In the genomic region with DNA sequence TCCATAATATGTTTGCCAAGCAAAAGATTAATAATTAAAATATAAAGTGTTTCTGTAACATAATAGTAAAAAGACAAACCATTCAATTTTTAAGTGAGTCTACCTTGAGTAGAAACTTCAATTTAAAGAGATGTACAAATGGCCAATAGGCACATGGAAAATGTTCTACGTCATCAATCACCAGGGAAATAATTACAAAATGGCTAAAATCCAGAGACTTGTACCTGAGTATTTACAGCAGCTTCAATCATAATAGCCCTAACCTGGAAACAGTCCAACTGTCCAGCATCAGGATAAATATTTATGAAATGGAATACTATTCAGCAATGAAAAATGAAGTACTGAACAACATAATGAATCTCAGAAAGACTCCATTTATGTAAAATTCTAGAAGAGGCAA, we compare ENCODE assay signal across 21 cellular contexts.
DNase-seq lines count a peak whose midpoint lies in the region; ATAC-seq, FAIRE-seq and TF ChIP-seq lines count a peak whose summit lies in the region.
"Had no signal": no experiment of that assay in that cellular context is flagged by ENCODE, and none has a peak within 500 bp of the region (broad histone marks: within the 10 kb centered on the region; RNA-seq: fewer than 3 reads in every experiment).

No MANE protein-coding gene starts in this region.

- no peaks in the 10 kb centered on the region for H3K27me3 Mint-ChIP-seq in endodermal cell (ENCODE audit: insufficient read depth)

- H3K27ac ChIP-seq in A549: no peak overlapping the region
- no peak overlapping the region for H3K27ac ChIP-seq in endodermal cell (ENCODE audit: low read depth, low read length)
- H3K27ac ChIP-seq: ascending aorta, parathyroid adenoma had no signal

- H3K27me3 ChIP-seq in endodermal cell (ENCODE audit: control insufficient read depth, insufficient read depth, low read length, poor library complexity, severe bottlenecking): no peaks in the 10 kb centered on the region
- H3K27me3 ChIP-seq: ascending aorta had no signal

- no peaks in the 10 kb centered on the region for H3K9me3 Mint-ChIP-seq in endodermal cell

- H3K27ac Mint-ChIP-seq in endodermal cell: no peak overlapping the region

- CTCF ChIA-PET in A549 (lab: Yijun Ruan, JAX): no interaction called here

- DNase-seq in A549 (ENCODE audit: low read depth in 1 of 2, low spot score in 1 of 2) (peak in 1 of 2 experiments; percentile 18), NCI-H2029 (lab: John Stamatoyannopoulos, UW) (peak; percentile 41), endodermal cell (no peak), DMS79 treated with DMSO at 0.1 percent for 48 hours (lab: John Stamatoyannopoulos, UW) (no peak)
- no peak for DNase-seq in stimulated activated CD4-positive, alpha-beta T cell treated with anti-CD3 and anti-CD28 coated beads, Interleukin-12 subunit alpha, Interleukin-12 subunit beta, amount 100 ng/mL, for 4 hours
- DNase-seq: activated CD4-positive, alpha-beta T cell treated with anti-CD3 and anti-CD28 coated beads for 1 hour; activated CD8-positive, alpha-beta memory T cell treated with anti-CD3 and anti-CD28 coated beads, Interleukin-2, amount 50 U/mL, for 48 hours; activated naive CD4-positive, alpha-beta T cell treated with Interleukin-2 at 50 U/mL for 16 hours; foreskin melanocyte; GOT3; NCI-H1417 treated with DMSO at 0.1 percent for 48 hours; SIG-M5; stimulated activated CD4-positive, alpha-beta T cell treated with anti-CD3 and anti-CD28 coated beads, Interleukin-4, amount 100 ng/mL, for 4 hours; T1000 had no signal

- no peak for TF ChIP-seq POLR2A in A549 (IDR thresholded peaks at IDR 0.05; ENCODE audit: low read length)

- TF ChIP-seq CTCF in A549 (IDR thresholded peaks at IDR 0.05): no peak
- TF ChIP-seq CTCF in endodermal cell (conservative IDR thresholded peaks at IDR 0.05): no peak

- H3K4me3 ChIP-seq in A549 (no peak overlapping the region), endodermal cell (ENCODE audit: low read length) (no peak overlapping the region)
- H3K4me3 ChIP-seq: ascending aorta had no signal

- H3K9me3 ChIP-seq in A549 (no peaks in the 10 kb centered on the region), endodermal cell (ENCODE audit: control insufficient read depth, low read length) (no peaks in the 10 kb centered on the region)
- H3K9me3 ChIP-seq: ascending aorta had no signal

- 7% methylated on average over 1 of the region's 1 CpG for WGBS in A549 (ENCODE audit: missing lambda C conversion rate)
- 94% methylated on average over 1 of the region's 1 CpG; no CpG with 5 or more reads in 1 of the 2 experiments for WGBS in endodermal cell (ENCODE audit: insufficient coverage in 1 of 2, insufficient read length in 1 of 2), 2 experiments

- no peak overlapping the region for H3K9ac ChIP-seq in endodermal cell (ENCODE audit: extremely low read depth, low read length, poor library complexity, severe bottlenecking)
- H3K9ac ChIP-seq: parathyroid adenoma had no signal

- no peaks in the 10 kb centered on the region for H3K36me3 ChIP-seq in endodermal cell (ENCODE audit: control insufficient read depth, insufficient read depth, low read length)
- H3K36me3 ChIP-seq: ascending aorta had no signal

- no peak for TF ChIP-seq EP300 in A549 (IDR thresholded peaks at IDR 0.05)

- H3K4me3 Mint-ChIP-seq in endodermal cell: no peak overlapping the region

- FAIRE-seq in A549 (lab: Jason Lieb, UNC): no peak
- FAIRE-seq: colon, endothelial cell of umbilical vein had no signal

- H3K4me1 ChIP-seq in A549: no peaks in the 10 kb centered on the region
- H3K4me1 ChIP-seq in endodermal cell (ENCODE audit: control insufficient read depth, insufficient read depth, low read length): no peaks in the 10 kb centered on the region
- H3K4me1 ChIP-seq: ascending aorta, parathyroid adenoma had no signal

- ATAC-seq in A549: no peak
- ATAC-seq in GM18868 (IDR thresholded peaks at IDR 0.05; ENCODE audit: unreplicated experiment): peak; percentile 85
- ATAC-seq in HG02885 (IDR thresholded peaks at IDR 0.05; ENCODE audit: poor library complexity, unreplicated experiment): peak; percentile 74
- no peak for ATAC-seq in HG02870 (IDR thresholded peaks at IDR 0.05; ENCODE audit: unreplicated experiment)

- H3K4me1 Mint-ChIP-seq in endodermal cell: no peaks in the 10 kb centered on the region

- POLR2A ChIA-PET in A549 (lab: Yijun Ruan, JAX): no interaction called here

- no peaks in the 10 kb centered on the region for H3K36me3 Mint-ChIP-seq in endodermal cell (ENCODE audit: low read depth)

- TF ChIP-seq RAD21 in A549 (conservative IDR thresholded peaks at IDR 0.05 in 1 of 2, IDR thresholded peaks at IDR 0.05 in 1 of 2): no peak

- no peak overlapping the region for H3K4me2 ChIP-seq in A549

TF ChIP-seq in A549, 52 proteins besides CTCF, POLR2A, EP300 and RAD21:
- TF ChIP-seq RNF2 (IDR thresholded peaks at IDR 0.05; ENCODE audit: borderline replicate concordance, low read depth) (no peak), RFX5 (IDR thresholded peaks at IDR 0.05) (peak; percentile 97)

Comparison
In these comparisons a context has a peak if more than half of its experiments do, and no peak if none do; other contexts are left out.
1. ATAC-seq: peak in GM18868 (single experiment) and HG02885 (single experiment); none in A549 (0 of 2) and HG02870 (single experiment).